Comparison of ENCODE assay signal across 23 cellular contexts in genomic region chr10:103480521-103480920, GRCh38. TPM values are rescaled to one million over a fixed set of nuclear protein-coding genes. Genes with fewer than 3 reads are reported as not detected.
DNase-seq lines count a peak whose midpoint lies in the region; ATAC-seq and FAIRE-seq lines count a peak whose summit lies in the region.
"Had no signal": no experiment of that assay in that cellular context is flagged by ENCODE, and none has a peak within 500 bp of the region (broad histone marks: within the 10 kb centered on the region; RNA-seq: fewer than 3 reads in every experiment).

No MANE protein-coding gene starts in this region.

- no peak overlapping the region for H2AFZ ChIP-seq in mesenchymal stem cell (ENCODE audit: low read depth, low read length)

- H3K27ac ChIP-seq in mesenchymal stem cell (ENCODE audit: low read length, poor library complexity, severe bottlenecking), result no peak overlapping the region
- H3K27ac ChIP-seq in small intestine (ENCODE audit: low read depth in 1 of 2, low read length in 1 of 2), result no peak overlapping the region
- H3K27ac ChIP-seq: left ventricle myocardium inferior, prostate gland, stomach, vagina, WERI-Rb-1 had no signal

- no peak overlapping the region for H2BK5ac ChIP-seq in mesenchymal stem cell (ENCODE audit: low read depth, low read length, poor library complexity, severe bottlenecking)

- H3K27me3 Mint-ChIP-seq in T-helper 17 cell, result no peaks in the 10 kb centered on the region
- H3K27me3 Mint-ChIP-seq: activated T-helper 17 cell treated with anti-CD3 and anti-CD28 coated beads, Interleukin-2, amount 50 U/mL, for 72 hours had no signal

- DNase-seq in AG08395 (ENCODE audit: low spot score) (peak; percentile 75), GM18507 (ENCODE audit: extremely low spot score, insufficient read length, low read depth) (no peak), T-helper 17 cell (no peak), mesenchymal stem cell (no peak), small intestine (no peak), NCI-H1930 (lab: John Stamatoyannopoulos, UW) (no peak), NCI-H226 (no peak)
- DNase-seq in activated T-cell treated with anti-CD3 and anti-CD28 coated beads, Interleukin-2, amount 50 U/mL, for 1 hour, result no peak
- DNase-seq: AML-193; amygdala; cerebellar nuclear complex; endodermal cell; foreskin melanocyte; left ventricle myocardium inferior; naive B cell; NCI-H2081 treated with DMSO at 0.1 percent for 48 hours; stimulated activated CD4-positive, alpha-beta T cell treated with anti-CD3 and anti-CD28 coated beads, Interleukin-15, amount 100 ng/mL, for 24 hours; stomach; WERI-Rb-1 had no signal

- H3K9me3 ChIP-seq in T-helper 17 cell (ENCODE audit: control insufficient read depth, low read length, poor library complexity, severe bottlenecking) (no peaks in the 10 kb centered on the region), mesenchymal stem cell (ENCODE audit: control insufficient read depth, low read length) (no peaks in the 10 kb centered on the region), small intestine (ENCODE audit: control insufficient read depth, low read depth) (no peaks in the 10 kb centered on the region)
- H3K9me3 ChIP-seq: left ventricle myocardium inferior, prostate gland, stomach, vagina had no signal

- H3K36me3 ChIP-seq in mesenchymal stem cell (ENCODE audit: control insufficient read depth in 1 of 2, insufficient read depth in 2 of 2, low read depth in 1 of 2, low read length in 2 of 2), result no peaks in the 10 kb centered on the region
- H3K36me3 ChIP-seq in small intestine (ENCODE audit: control insufficient read depth in 2 of 2, insufficient read depth in 2 of 2, low read length in 2 of 2), result no peaks in the 10 kb centered on the region
- H3K36me3 ChIP-seq: left ventricle myocardium inferior, prostate gland, stomach, vagina, WERI-Rb-1 had no signal

- H3K4me1 ChIP-seq in mesenchymal stem cell (ENCODE audit: control insufficient read depth, insufficient read depth, low read depth, low read length) (peaks cover 4% of the 10 kb centered on the region), small intestine (ENCODE audit: control insufficient read depth in 2 of 2, insufficient read depth in 1 of 2, low read depth in 1 of 2, low read length in 1 of 2) (no peaks in the 10 kb centered on the region)
- H3K4me1 ChIP-seq: prostate gland, vagina had no signal

- H3K4me1 Mint-ChIP-seq in T-helper 17 cell, result peaks cover 13% of the 10 kb centered on the region

- H3K27ac Mint-ChIP-seq in T-helper 17 cell, result peak overlapping the region; percentile 34
- H3K27ac Mint-ChIP-seq: activated T-helper 17 cell treated with anti-CD3 and anti-CD28 coated beads, Interleukin-2, amount 50 U/mL, for 72 hours; endodermal cell; naive B cell had no signal

- no peak overlapping the region for H4K8ac ChIP-seq in mesenchymal stem cell (ENCODE audit: low read length)

- no peak overlapping the region for H2BK120ac ChIP-seq in mesenchymal stem cell (ENCODE audit: low read depth, low read length)

- no peak overlapping the region for H2BK15ac ChIP-seq in mesenchymal stem cell (ENCODE audit: low read depth, poor library complexity, severe bottlenecking)

- FAIRE-seq in GM18507 (lab: Jason Lieb, UNC) (peak; percentile 44), small intestine (lab: Jason Lieb, UNC) (no peak)
- FAIRE-seq: HepG2 had no signal

- peak overlapping the region; percentile 11 for H3K9ac ChIP-seq in mesenchymal stem cell (ENCODE audit: low read length)

- no peaks in the 10 kb centered on the region for H3K79me1 ChIP-seq in mesenchymal stem cell (replicated peaks; ENCODE audit: low read length, poor library complexity, severe bottlenecking)

- H3K27me3 ChIP-seq in mesenchymal stem cell (ENCODE audit: control insufficient read depth in 1 of 2, insufficient read depth in 1 of 2, low read length in 2 of 2), result peaks cover 0 to 13% of the 10 kb centered on the region in 2 experiments
- no peaks in the 10 kb centered on the region for H3K27me3 ChIP-seq in small intestine (ENCODE audit: control insufficient read depth in 2 of 2, insufficient read depth in 2 of 2, low read length in 2 of 2)
- H3K27me3 ChIP-seq: vagina had no signal

- H3K36me3 Mint-ChIP-seq in T-helper 17 cell (ENCODE audit: low read depth), result no peaks in the 10 kb centered on the region
- H3K36me3 Mint-ChIP-seq: naive B cell had no signal

- ATAC-seq in T-helper 17 cell, result no peak
- ATAC-seq: activated T-helper 17 cell treated with anti-CD3 and anti-CD28 coated beads, Interleukin-2, amount 50 U/mL, for 72 hours; HepG2 had no signal

- no peak overlapping the region for H3K4me3 Mint-ChIP-seq in T-helper 17 cell
- H3K4me3 Mint-ChIP-seq: activated T-helper 17 cell treated with anti-CD3 and anti-CD28 coated beads, Interleukin-2, amount 50 U/mL, for 72 hours; endodermal cell had no signal

- no peak overlapping the region for H3K4me2 ChIP-seq in mesenchymal stem cell (ENCODE audit: low read length, poor library complexity, severe bottlenecking)

- H3K23ac ChIP-seq in mesenchymal stem cell (ENCODE audit: low read length in 2 of 2), result no peak overlapping the region

- WGBS in mesenchymal stem cell, result 87% methylated on average over 5 of the region's 5 CpGs
- 75 to 83% (median 80%) methylated on average over 5 of the region's 5 CpGs for WGBS in small intestine, 3 donors

- H2BK12ac ChIP-seq in mesenchymal stem cell (ENCODE audit: low read length in 2 of 2), result no peak overlapping the region

- no peak overlapping the region for H4K91ac ChIP-seq in mesenchymal stem cell (ENCODE audit: low read length)

- no peak overlapping the region for H2AK5ac ChIP-seq in mesenchymal stem cell (ENCODE audit: low read length, severe bottlenecking)

- H3K4ac ChIP-seq in mesenchymal stem cell (ENCODE audit: low read depth in 1 of 2, low read length in 2 of 2), result no peak overlapping the region

- H3K4me3 ChIP-seq in mesenchymal stem cell (ENCODE audit: insufficient read depth in 1 of 2, low read depth in 1 of 2, low read length in 2 of 2) (no peak overlapping the region), small intestine (ENCODE audit: low read depth in 1 of 2, low read length in 2 of 2) (no peak overlapping the region)
- H3K4me3 ChIP-seq: left ventricle myocardium inferior, prostate gland, stomach, vagina had no signal

- no peak overlapping the region for H3K14ac ChIP-seq in mesenchymal stem cell (ENCODE audit: low read length in 2 of 2)

- H3K18ac ChIP-seq in mesenchymal stem cell (ENCODE audit: low read depth in 1 of 2, low read length in 2 of 2), result no peak overlapping the region

RNA-seq across cellular contexts. Expression of gene CALHM3, which starts 1.5 kb away (rescaled TPM):
- total RNA-seq in T-helper 17 cell, result not detected
- polyA plus RNA-seq in mesenchymal stem cell (2013, experiment 1 of 2), result not detected
- not detected for polyA plus RNA-seq in mesenchymal stem cell (2013, experiment 2 of 2)
- polyA plus RNA-seq in small intestine, result not detected
- total RNA-seq: activated T-helper 17 cell treated with anti-CD3 and anti-CD28 coated beads, Interleukin-2, amount 50 U/mL, for 72 hours; endodermal cell; HepG2; left ventricle myocardium inferior; stomach; vagina had no signal
- polyA plus RNA-seq: HepG2, stomach had no signal

RNA-seq across cellular contexts. Expression of gene NEURL1, which starts 13.0 kb away (rescaled TPM):
- 1 to 10 TPM in 1 of 2 donors, under 1 TPM in 1; 0.50 to 1.1 TPM for total RNA-seq in T-helper 17 cell
- 0.01 TPM for polyA plus RNA-seq in mesenchymal stem cell (2013, experiment 1 of 2)
- polyA plus RNA-seq in mesenchymal stem cell (2013, experiment 2 of 2), result 0.04 TPM
- 10 to 100 TPM; 14.6 to 25.7 (median 15.9) TPM for polyA plus RNA-seq in small intestine
- total RNA-seq: HepG2 had no signal
- polyA plus RNA-seq: HepG2 had no signal

RNA-seq across cellular contexts. Expression of gene CALHM1, which starts 21.8 kb away (rescaled TPM):
- total RNA-seq in T-helper 17 cell, result not detected
- not detected for polyA plus RNA-seq in mesenchymal stem cell (2013, experiment 1 of 2)
- polyA plus RNA-seq in mesenchymal stem cell (2013, experiment 2 of 2), result not detected
- polyA plus RNA-seq in small intestine, result under 1 TPM in 1 of 3 donors, not detected in 2; 0.03 TPM
- total RNA-seq: endodermal cell, left ventricle myocardium inferior, prostate gland, stomach, vagina had no signal
- polyA plus RNA-seq: HepG2, stomach had no signal

RNA-seq across cellular contexts. Expression of gene CALHM2, which starts 28.4 kb away (rescaled TPM):
- 10 to 100 TPM; 15.5 to 23.6 TPM for total RNA-seq in T-helper 17 cell
- 8.7 TPM for polyA plus RNA-seq in mesenchymal stem cell (2013, experiment 1 of 2)
- polyA plus RNA-seq in mesenchymal stem cell (2013, experiment 2 of 2), result 8.2 TPM
- polyA plus RNA-seq in small intestine, result 10 to 100 TPM in 1 of 3 donors, 1 to 10 TPM in 2; 1.1 to 29.1 (median 5.4) TPM
- total RNA-seq: HepG2 had no signal
